In the genomic region with DNA sequence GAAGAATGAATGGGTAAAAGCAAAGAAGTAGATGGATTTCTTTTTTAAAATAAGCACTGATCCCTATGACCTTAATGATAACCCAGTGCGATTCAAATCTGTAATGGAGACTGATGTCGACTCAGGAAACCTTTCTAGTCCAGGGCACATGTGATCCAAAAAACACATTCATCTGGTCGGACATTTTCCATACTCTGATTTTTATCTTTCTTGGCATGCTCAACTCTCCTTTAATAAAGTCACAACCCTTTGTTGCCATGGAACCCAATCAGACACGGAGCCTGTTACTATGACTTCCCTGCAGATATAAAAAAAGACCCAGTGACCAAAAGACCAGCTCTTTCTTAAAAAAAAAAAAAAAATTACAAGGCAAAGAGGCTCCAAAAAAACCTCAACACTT, we compare ENCODE assay signal across 10 cellular contexts. TPM values are rescaled to one million over a fixed set of nuclear protein-coding genes. Genes with fewer than 3 reads are reported as not detected.
A peak's percentile ranks its signal among the peaks of the same experiment; 100 is the strongest.
DNase-seq lines count a peak whose midpoint lies in the region; ATAC-seq lines count a peak whose summit lies in the region.
"Had no signal": no experiment of that assay in that cellular context is flagged by ENCODE, and none has a peak within 500 bp of the region (broad histone marks: within the 10 kb centered on the region; RNA-seq: fewer than 3 reads in every experiment).

No MANE protein-coding gene starts in this region.

- peak overlapping the region; percentile 70 for H3K27ac Mint-ChIP-seq in activated CD4-positive, alpha-beta memory T cell treated with anti-CD3 and anti-CD28 coated beads, Interleukin-2, amount 10 ng/mL, durations not matched to agents 7 days and 5 days
- H3K27ac Mint-ChIP-seq in activated CD4-positive, alpha-beta memory T cell treated with anti-CD3 and anti-CD28 coated beads for 36 hours: no peak overlapping the region
- H3K27ac Mint-ChIP-seq in activated CD8-positive, alpha-beta T cell treated with anti-CD3 and anti-CD28 coated beads, Interleukin-2, amount 10 ng/mL, durations not matched to agents 7 days and 5 days: peak overlapping the region; percentile 81
- H3K27ac Mint-ChIP-seq in stimulated activated naive CD8-positive, alpha-beta T cell treated with anti-CD3 and anti-CD28 coated beads, Interleukin-15, amount 100 ng/mL, for 72 hours: peak overlapping the region in 1 of 2 donors; percentile 59

- peak overlapping the region; percentile 42 for H3K4me3 Mint-ChIP-seq in activated CD4-positive, alpha-beta memory T cell treated with anti-CD3 and anti-CD28 coated beads, Interleukin-2, amount 10 ng/mL, durations not matched to agents 7 days and 5 days
- H3K4me3 Mint-ChIP-seq in activated CD4-positive, alpha-beta memory T cell treated with anti-CD3 and anti-CD28 coated beads for 36 hours: no peak overlapping the region
- peak overlapping the region; percentile 42 for H3K4me3 Mint-ChIP-seq in activated CD8-positive, alpha-beta T cell treated with anti-CD3 and anti-CD28 coated beads, Interleukin-2, amount 10 ng/mL, durations not matched to agents 7 days and 5 days
- peak overlapping the region; percentile 29 to 50 for H3K4me3 Mint-ChIP-seq in stimulated activated naive CD8-positive, alpha-beta T cell treated with anti-CD3 and anti-CD28 coated beads, Interleukin-15, amount 100 ng/mL, for 72 hours

- POLR2A ChIA-PET in activated CD4-positive, alpha-beta memory T cell treated with anti-CD3 and anti-CD28 coated beads, Interleukin-2, amount 10 ng/mL, durations not matched to agents 7 days and 5 days (lab: Charles Lee): interaction anchor here (0.7 to 1.9 kb wide), 3 partner anchors 8 to 17 kb away, joined by 3 to 9 read pairs (median 5); no protein-coding TSS in a partner anchor
- POLR2A ChIA-PET in activated CD4-positive, alpha-beta memory T cell treated with anti-CD3 and anti-CD28 coated beads for 36 hours (lab: Charles Lee): interaction anchor here (1.5 kb wide), 1 partner anchor 18 kb away, joined by 4 read pairs; no protein-coding TSS in a partner anchor
- POLR2A ChIA-PET in activated CD8-positive, alpha-beta T cell treated with anti-CD3 and anti-CD28 coated beads, Interleukin-2, amount 10 ng/mL, durations not matched to agents 7 days and 5 days (lab: Charles Lee): no interaction called here

- H3K9me3 Mint-ChIP-seq in activated CD4-positive, alpha-beta memory T cell treated with anti-CD3 and anti-CD28 coated beads, Interleukin-2, amount 10 ng/mL, durations not matched to agents 7 days and 5 days: peaks cover 3% of the 10 kb centered on the region
- H3K9me3 Mint-ChIP-seq in activated CD4-positive, alpha-beta memory T cell treated with anti-CD3 and anti-CD28 coated beads for 36 hours: peaks cover 2% of the 10 kb centered on the region
- H3K9me3 Mint-ChIP-seq in activated CD8-positive, alpha-beta T cell treated with anti-CD3 and anti-CD28 coated beads, Interleukin-2, amount 10 ng/mL, durations not matched to agents 7 days and 5 days (ENCODE audit: insufficient read depth): no peaks in the 10 kb centered on the region
- H3K9me3 Mint-ChIP-seq in stimulated activated naive CD8-positive, alpha-beta T cell treated with anti-CD3 and anti-CD28 coated beads, Interleukin-15, amount 100 ng/mL, for 72 hours: no peaks in the 10 kb centered on the region

- no peak for DNase-seq in activated CD4-positive, alpha-beta memory T cell treated with anti-CD3 and anti-CD28 coated beads, Interleukin-2, amount 10 ng/mL, durations not matched to agents 7 days and 5 days
- DNase-seq in activated CD4-positive, alpha-beta memory T cell treated with anti-CD3 and anti-CD28 coated beads for 36 hours: no peak
- DNase-seq in activated CD8-positive, alpha-beta T cell treated with anti-CD3 and anti-CD28 coated beads, Interleukin-2, amount 10 ng/mL, durations not matched to agents 7 days and 5 days: no peak
- DNase-seq in hepatic stellate cell (ENCODE audit: low spot score) (peak; percentile 29), NCI-H446 (lab: John Stamatoyannopoulos, UW) (no peak), mesenteric fat pad (ENCODE audit: low spot score) (no peak)
- no peak for DNase-seq in stimulated activated naive CD8-positive, alpha-beta T cell treated with anti-CD3 and anti-CD28 coated beads, Interleukin-15, amount 100 ng/mL, for 72 hours
- DNase-seq: NCI-H1436 treated with DMSO at 0.1 percent for 48 hours, substantia nigra had no signal

- CTCF ChIA-PET in activated CD4-positive, alpha-beta memory T cell treated with anti-CD3 and anti-CD28 coated beads, Interleukin-2, amount 10 ng/mL, durations not matched to agents 7 days and 5 days (lab: Charles Lee): no interaction called here
- CTCF ChIA-PET in activated CD4-positive, alpha-beta memory T cell treated with anti-CD3 and anti-CD28 coated beads for 36 hours (lab: Charles Lee): interaction anchor here (0.7 to 1.4 kb wide), 3 partner anchors 13 to 19 kb away, joined by 3 to 5 read pairs (median 3); no protein-coding TSS in a partner anchor
- CTCF ChIA-PET in activated CD8-positive, alpha-beta T cell treated with anti-CD3 and anti-CD28 coated beads, Interleukin-2, amount 10 ng/mL, durations not matched to agents 7 days and 5 days (lab: Charles Lee): interaction anchor here (1.0 to 1.2 kb wide), 2 partner anchors 14 to 18 kb away, joined by 3 to 4 read pairs; no protein-coding TSS in a partner anchor

- H3K27me3 Mint-ChIP-seq in activated CD4-positive, alpha-beta memory T cell treated with anti-CD3 and anti-CD28 coated beads, Interleukin-2, amount 10 ng/mL, durations not matched to agents 7 days and 5 days: peaks cover 2% of the 10 kb centered on the region
- H3K27me3 Mint-ChIP-seq in activated CD4-positive, alpha-beta memory T cell treated with anti-CD3 and anti-CD28 coated beads for 36 hours: no peaks in the 10 kb centered on the region
- no peaks in the 10 kb centered on the region for H3K27me3 Mint-ChIP-seq in activated CD8-positive, alpha-beta T cell treated with anti-CD3 and anti-CD28 coated beads, Interleukin-2, amount 10 ng/mL, durations not matched to agents 7 days and 5 days (ENCODE audit: low read depth)
- H3K27me3 Mint-ChIP-seq in stimulated activated naive CD8-positive, alpha-beta T cell treated with anti-CD3 and anti-CD28 coated beads, Interleukin-15, amount 100 ng/mL, for 72 hours: no peaks in the 10 kb centered on the region

- H3K4me1 Mint-ChIP-seq in activated CD4-positive, alpha-beta memory T cell treated with anti-CD3 and anti-CD28 coated beads, Interleukin-2, amount 10 ng/mL, durations not matched to agents 7 days and 5 days: peaks cover 16% of the 10 kb centered on the region
- peaks cover 22% of the 10 kb centered on the region for H3K4me1 Mint-ChIP-seq in activated CD4-positive, alpha-beta memory T cell treated with anti-CD3 and anti-CD28 coated beads for 36 hours (ENCODE audit: low read depth)
- H3K4me1 Mint-ChIP-seq in activated CD8-positive, alpha-beta T cell treated with anti-CD3 and anti-CD28 coated beads, Interleukin-2, amount 10 ng/mL, durations not matched to agents 7 days and 5 days (ENCODE audit: low read depth): peaks cover 16% of the 10 kb centered on the region
- peaks cover 16% of the 10 kb centered on the region for H3K4me1 Mint-ChIP-seq in stimulated activated naive CD8-positive, alpha-beta T cell treated with anti-CD3 and anti-CD28 coated beads, Interleukin-15, amount 100 ng/mL, for 72 hours

- ATAC-seq in activated CD8-positive, alpha-beta T cell treated with anti-CD3 and anti-CD28 coated beads, Interleukin-2, amount 10 ng/mL, durations not matched to agents 7 days and 5 days: no peak
- no peak for ATAC-seq in stimulated activated naive CD8-positive, alpha-beta T cell treated with anti-CD3 and anti-CD28 coated beads, Interleukin-15, amount 100 ng/mL, for 72 hours
- ATAC-seq in HG03097 (IDR thresholded peaks at IDR 0.05; ENCODE audit: low FRiP score, unreplicated experiment): no peak

- no peaks in the 10 kb centered on the region for H3K36me3 Mint-ChIP-seq in activated CD4-positive, alpha-beta memory T cell treated with anti-CD3 and anti-CD28 coated beads, Interleukin-2, amount 10 ng/mL, durations not matched to agents 7 days and 5 days (ENCODE audit: low read depth)
- H3K36me3 Mint-ChIP-seq in activated CD4-positive, alpha-beta memory T cell treated with anti-CD3 and anti-CD28 coated beads for 36 hours: no peaks in the 10 kb centered on the region
- no peaks in the 10 kb centered on the region for H3K36me3 Mint-ChIP-seq in activated CD8-positive, alpha-beta T cell treated with anti-CD3 and anti-CD28 coated beads, Interleukin-2, amount 10 ng/mL, durations not matched to agents 7 days and 5 days (ENCODE audit: low read depth)

- intact Hi-C loops in activated CD4-positive, alpha-beta memory T cell treated with anti-CD3 and anti-CD28 coated beads for 36 hours (cut with micrococcal nuclease): loop anchor here (5.0 kb wide), 1 partner anchor 480 kb away; no protein-coding TSS in a partner anchor

RNA-seq across cellular contexts. Expression of gene TMCC3, which starts 27.9 kb away (rescaled TPM):
- 1 to 10 TPM; 1.0 to 1.2 TPM for total RNA-seq in activated CD4-positive, alpha-beta memory T cell treated with anti-CD3 and anti-CD28 coated beads, Interleukin-2, amount 10 ng/mL, durations not matched to agents 7 days and 5 days
- total RNA-seq in activated CD4-positive, alpha-beta memory T cell treated with anti-CD3 and anti-CD28 coated beads for 36 hours: under 1 TPM; 0.36 to 0.43 TPM
- under 1 TPM; 0.18 to 0.60 TPM for total RNA-seq in activated CD8-positive, alpha-beta T cell treated with anti-CD3 and anti-CD28 coated beads, Interleukin-2, amount 10 ng/mL, durations not matched to agents 7 days and 5 days
- total RNA-seq in mesenteric fat pad: 15.8 TPM
